8 cellular contexts compared by ENCODE assay signal in genomic region chr7:106866298-106867281, GRCh38. TPM values are rescaled to one million over a fixed set of nuclear protein-coding genes. Genes with fewer than 3 reads are reported as not detected.
A peak's percentile ranks its signal among the peaks of the same experiment; 100 is the strongest.
DNase-seq lines count a peak whose midpoint lies in the region; ATAC-seq, FAIRE-seq and TF ChIP-seq lines count a peak whose summit lies in the region.

No MANE protein-coding gene starts in this region.

- no peaks in the 10 kb centered on the region for H3K27me3 ChIP-seq in A673 (replicated peaks; ENCODE audit: insufficient read depth, low read depth, low read length, poor library complexity)
- no peaks in the 10 kb centered on the region for H3K27me3 ChIP-seq in HL-60 (ENCODE audit: insufficient read depth, poor library complexity, severe bottlenecking)
- H3K27me3 ChIP-seq in pancreas, result no peaks in the 10 kb centered on the region

- CTCF ChIA-PET in A673 (lab: Charles Lee), result no interaction called here

- H3K9me3 ChIP-seq in A673 (ENCODE audit: low read depth, low read length, poor library complexity, severe bottlenecking) (no peaks in the 10 kb centered on the region), pancreas (no peaks in the 10 kb centered on the region)

- H3K4me3 Mint-ChIP-seq in activated naive CD8-positive, alpha-beta T cell treated with anti-CD3 and anti-CD28 coated beads, Interleukin-2, amount 10 ng/mL, durations not matched to agents 7 days and 5 days, result peak overlapping the region; percentile 95

- H3K36me3 ChIP-seq in A673 (ENCODE audit: insufficient read depth, low read length, poor library complexity, severe bottlenecking), result peaks cover 10% of the 10 kb centered on the region
- no peaks in the 10 kb centered on the region for H3K36me3 ChIP-seq in pancreas

- H3K4me1 ChIP-seq in A673 (ENCODE audit: insufficient read depth, low read length, poor library complexity, severe bottlenecking), result peaks cover 40% of the 10 kb centered on the region
- no peaks in the 10 kb centered on the region for H3K4me1 ChIP-seq in pancreas

- no peaks in the 10 kb centered on the region for H3K27me3 Mint-ChIP-seq in activated naive CD8-positive, alpha-beta T cell treated with anti-CD3 and anti-CD28 coated beads, Interleukin-2, amount 10 ng/mL, durations not matched to agents 7 days and 5 days

- peak; percentile 38 for ATAC-seq in GM18868 (IDR thresholded peaks at IDR 0.05; ENCODE audit: unreplicated experiment)
- no peak for ATAC-seq in activated naive CD8-positive, alpha-beta T cell treated with anti-CD3 and anti-CD28 coated beads, Interleukin-2, amount 10 ng/mL, durations not matched to agents 7 days and 5 days (ENCODE audit: low read depth)
- ATAC-seq in pancreas, result no peak

- H3K27ac ChIP-seq in A673 (ENCODE audit: low read depth, low read length, poor library complexity, severe bottlenecking) (no peak overlapping the region), HL-60 (replicated peaks) (peak overlapping the region; percentile 84), pancreas (no peak overlapping the region)

- peak overlapping the region; percentile 57 for H3K4me3 ChIP-seq in A673 (ENCODE audit: low read depth, low read length, poor library complexity, severe bottlenecking)
- H3K4me3 ChIP-seq in HL-60 (replicated peaks; ENCODE audit: insufficient read depth, low read length), result peak overlapping the region; percentile 48
- H3K4me3 ChIP-seq in pancreas, result peak overlapping the region in 1 of 4 donors; percentile 31

- H3K27ac Mint-ChIP-seq in activated naive CD8-positive, alpha-beta T cell treated with anti-CD3 and anti-CD28 coated beads, Interleukin-2, amount 10 ng/mL, durations not matched to agents 7 days and 5 days, result peak overlapping the region; percentile 85

- POLR2A ChIA-PET in A673 (lab: Charles Lee; ENCODE audit: low non-redundant PET), result no interaction called here
- POLR2A ChIA-PET in activated naive CD8-positive, alpha-beta T cell treated with anti-CD3 and anti-CD28 coated beads, Interleukin-2, amount 10 ng/mL, durations not matched to agents 7 days and 5 days (lab: Charles Lee), result interaction anchor here (2.8 kb wide), 1 partner anchor 302 kb away, joined by 11 read pairs; the partner anchor contains the start of gene HBP1

- FAIRE-seq in pancreas (lab: Jason Lieb, UNC) (no peak), frontal cortex (lab: Jason Lieb, UNC) (no peak)

- peaks cover 32% of the 10 kb centered on the region for H3K36me3 Mint-ChIP-seq in activated naive CD8-positive, alpha-beta T cell treated with anti-CD3 and anti-CD28 coated beads, Interleukin-2, amount 10 ng/mL, durations not matched to agents 7 days and 5 days

- WGBS in pancreas, 2 donors, result 75 to 82% methylated on average over 5 of the region's 5 CpGs

- no peak for TF ChIP-seq CTCF in A673 (conservative IDR thresholded peaks at IDR 0.05; ENCODE audit: low read depth, low read length)
- TF ChIP-seq CTCF in HL-60 (IDR thresholded peaks at IDR 0.05; ENCODE audit: insufficient read depth, low read length), result no peak
- TF ChIP-seq CTCF in pancreas (IDR thresholded peaks at IDR 0.05), result no peak

- intact Hi-C loops in A673 (cut with micrococcal nuclease; ENCODE audit: unreplicated experiment) (no loop called here), pancreas (cut with DNase I) (no loop called here), posterior vena cava (cut with DNase I) (no loop called here)

- DNase-seq in A673 (ENCODE audit: low spot score) (no peak), HL-60 (ENCODE audit: low read depth in 1 of 2, low spot score in 1 of 2) (peak; percentile 36 to 62), pancreas (no peak), posterior vena cava (ENCODE audit: low spot score) (no peak), SW480 (ENCODE audit: low spot score) (no peak), frontal cortex (ENCODE audit: low spot score in 2 of 2) (no peak)
- DNase-seq in activated naive CD8-positive, alpha-beta T cell treated with anti-CD3 and anti-CD28 coated beads, Interleukin-2, amount 10 ng/mL, durations not matched to agents 7 days and 5 days, result no peak

- H3K9me3 Mint-ChIP-seq in activated naive CD8-positive, alpha-beta T cell treated with anti-CD3 and anti-CD28 coated beads, Interleukin-2, amount 10 ng/mL, durations not matched to agents 7 days and 5 days, result peaks cover 4% of the 10 kb centered on the region

- peaks cover 45% of the 10 kb centered on the region for H3K4me1 Mint-ChIP-seq in activated naive CD8-positive, alpha-beta T cell treated with anti-CD3 and anti-CD28 coated beads, Interleukin-2, amount 10 ng/mL, durations not matched to agents 7 days and 5 days

- BruUV-seq in A673 (replicated peaks; lab: Mats Ljungman, UMichigan), result no TSS peak

RNA-seq across cellular contexts. Expression of gene PIK3CG, which starts 1.5 kb away (rescaled TPM):
- total RNA-seq in A673 (2021), result 13.4 and 13.7 TPM in 2 replicates
- total RNA-seq in activated naive CD8-positive, alpha-beta T cell treated with anti-CD3 and anti-CD28 coated beads, Interleukin-2, amount 10 ng/mL, durations not matched to agents 7 days and 5 days, result 10 to 100 TPM; 54.1 to 55.9 TPM
- total RNA-seq in pancreas, result 1 to 10 TPM in 3 of 6 donors, under 1 TPM in 3; 0.39 to 5.3 (median 1.1) TPM
- under 1 TPM; 0.09 to 0.30 TPM for polyA plus RNA-seq in pancreas
- total RNA-seq in posterior vena cava, result 1 to 10 TPM; 4.7 to 7.0 TPM
- 1.6 TPM for total RNA-seq in frontal cortex

Comparison
In these comparisons a context has a peak if more than half of its experiments do, and no peak if none do; other contexts are left out.
1. DNase-seq: peak in HL-60 (2 of 2); none in A673 (single experiment), activated naive CD8-positive, alpha-beta T cell treated with anti-CD3 and anti-CD28 coated beads, Interleukin-2, amount 10 ng/mL, durations not matched to agents 7 days and 5 days (single experiment), pancreas (0 of 6), posterior vena cava (single experiment), SW480 (single experiment) and frontal cortex (0 of 2).